ENCODE assay signal across 1 cellular context in genomic region chr16:23807028-23807427, GRCh38.
TF ChIP-seq lines count a peak whose summit lies in the region.

No MANE protein-coding gene starts in this region.

TF ChIP-seq in HepG2, 621 proteins besides CTCF, POLR2A, EP300 and RAD21:
- no peak for TF ChIP-seq ESRRA (CRISPR knock-in tag; IDR thresholded peaks at IDR 0.05; ENCODE audit: low read depth)
